10 cellular contexts compared by ENCODE assay signal in the genomic region with DNA sequence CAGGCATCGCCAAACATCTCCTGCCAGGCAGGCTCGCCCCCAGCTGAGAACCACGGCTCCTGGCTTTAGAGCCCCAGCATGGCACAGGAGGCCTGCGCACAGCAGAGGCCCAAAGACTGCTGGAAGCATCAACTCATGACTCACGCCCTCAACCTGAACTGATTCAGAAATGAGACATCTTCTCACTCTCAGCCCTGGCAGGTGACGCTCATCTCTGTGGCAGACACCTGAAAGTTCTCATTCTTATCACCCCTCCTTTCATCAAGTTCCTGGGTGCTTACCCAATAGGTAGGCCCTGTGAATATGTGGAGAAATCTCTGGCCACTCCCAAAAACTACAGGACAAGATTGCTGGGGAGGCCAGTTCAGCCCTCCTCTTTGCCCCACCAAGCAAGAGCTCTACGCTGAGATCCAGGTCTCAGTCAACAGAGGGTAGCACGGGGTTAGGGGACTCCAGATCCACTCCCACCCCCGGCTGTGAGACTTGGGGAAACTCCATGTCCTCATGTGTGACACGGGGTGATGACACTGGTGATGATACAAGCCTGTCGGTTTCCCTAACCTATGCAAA. TPM values are rescaled to one million over a fixed set of nuclear protein-coding genes. Genes with fewer than 3 reads are reported as not detected.
DNase-seq lines count a peak whose midpoint lies in the region; ATAC-seq, FAIRE-seq and TF ChIP-seq lines count a peak whose summit lies in the region.
"Had no signal": no experiment of that assay in that cellular context is flagged by ENCODE, and none has a peak within 500 bp of the region (broad histone marks: within the 10 kb centered on the region; RNA-seq: fewer than 3 reads in every experiment).

No MANE protein-coding gene starts in this region.

- peak overlapping the region; percentile 47 for H2AFZ ChIP-seq in keratinocyte (ENCODE audit: control insufficient read depth, low read length)

- POLR2A ChIA-PET in activated CD4-positive, alpha-beta memory T cell treated with anti-CD3 and anti-CD28 coated beads, Interleukin-2, amount 10 ng/mL, durations not matched to agents 7 days and 5 days (lab: Charles Lee): interaction anchor here (1.4 to 3.0 kb wide), 4 partner anchors 10 to 107 kb away, joined by 3 to 33 read pairs (median 9); partner anchors contain the start of gene NFATC2

- ATAC-seq in GM19372 (IDR thresholded peaks at IDR 0.05; ENCODE audit: low read depth, unreplicated experiment): peak; percentile 56
- peak; percentile 54 for ATAC-seq in HG03196 (IDR thresholded peaks at IDR 0.05; ENCODE audit: unreplicated experiment)
- no peak for ATAC-seq in gastroesophageal sphincter
- ATAC-seq in GM19324 (IDR thresholded peaks at IDR 0.05; ENCODE audit: low FRiP score, unreplicated experiment): no peak
- no peak for ATAC-seq in left lung
- ATAC-seq in left ventricle myocardium superior: no peak

- H3K27me3 Mint-ChIP-seq in activated CD4-positive, alpha-beta memory T cell treated with anti-CD3 and anti-CD28 coated beads, Interleukin-2, amount 10 ng/mL, durations not matched to agents 7 days and 5 days: no peaks in the 10 kb centered on the region

- H3K27me3 ChIP-seq in keratinocyte (ENCODE audit: control insufficient read depth, extremely low read depth, insufficient read depth, low read length) (no peaks in the 10 kb centered on the region), gastroesophageal sphincter (no peaks in the 10 kb centered on the region), left lung (no peaks in the 10 kb centered on the region)

- no peak for TF ChIP-seq POLR2A in gastroesophageal sphincter (IDR thresholded peaks at IDR 0.05)

- TF ChIP-seq CTCF in keratinocyte (optimal IDR thresholded peaks at IDR 0.05 in 1 of 3, IDR thresholded peaks at IDR 0.05 in 1 of 3, conservative IDR thresholded peaks at IDR 0.05 in 1 of 3; ENCODE audit: extremely low read depth in 1 of 3, insufficient read depth in 2 of 3, low read length in 3 of 3) (no peak), gastroesophageal sphincter (IDR thresholded peaks at IDR 0.05) (no peak), left lung (IDR thresholded peaks at IDR 0.05) (no peak)

- peak; percentile 75 for DNase-seq in activated CD4-positive, alpha-beta memory T cell treated with anti-CD3 and anti-CD28 coated beads, Interleukin-2, amount 10 ng/mL, durations not matched to agents 7 days and 5 days
- peak; percentile 87 for DNase-seq in keratinocyte (ENCODE audit: low read depth, low spot score)
- DNase-seq in left lung: no peak
- DNase-seq in left ventricle myocardium superior: no peak

- H3K36me3 ChIP-seq in keratinocyte (ENCODE audit: control insufficient read depth in 2 of 2, extremely low read depth in 1 of 2, insufficient read depth in 2 of 2, low read length in 2 of 2) (no peaks in the 10 kb centered on the region), gastroesophageal sphincter (no peaks in the 10 kb centered on the region), left lung (no peaks in the 10 kb centered on the region)

- H3K27ac Mint-ChIP-seq in activated CD4-positive, alpha-beta memory T cell treated with anti-CD3 and anti-CD28 coated beads, Interleukin-2, amount 10 ng/mL, durations not matched to agents 7 days and 5 days: peak overlapping the region; percentile 91
- H3K27ac Mint-ChIP-seq: nephron had no signal

- H3K4me3 Mint-ChIP-seq in activated CD4-positive, alpha-beta memory T cell treated with anti-CD3 and anti-CD28 coated beads, Interleukin-2, amount 10 ng/mL, durations not matched to agents 7 days and 5 days: peak overlapping the region; percentile 61
- H3K4me3 Mint-ChIP-seq: nephron had no signal

- WGBS in gastroesophageal sphincter (ENCODE audit: low coverage in 1 of 2), 2 donors: 92% methylated on average over 2 of the region's 11 CpGs; no CpG with 5 or more reads in 1 of the 2 donors

- no peaks in the 10 kb centered on the region for H4K20me1 ChIP-seq in keratinocyte (ENCODE audit: control insufficient read depth, extremely low read depth, insufficient read depth, low read length)

- no peaks in the 10 kb centered on the region for H3K9me1 ChIP-seq in keratinocyte (ENCODE audit: control insufficient read depth, extremely low read depth, insufficient read depth, low read length)

- H3K4me3 ChIP-seq in keratinocyte (ENCODE audit: control insufficient read depth in 2 of 3, extremely low read depth in 1 of 3, insufficient read depth in 2 of 3, low read depth in 1 of 3, low read length in 3 of 3): no peak overlapping the region
- no peak overlapping the region for H3K4me3 ChIP-seq in gastroesophageal sphincter
- H3K4me3 ChIP-seq in left lung: no peak overlapping the region
- H3K4me3 ChIP-seq: SK-N-MC had no signal

- H3K4me2 ChIP-seq in keratinocyte (ENCODE audit: control insufficient read depth, extremely low read depth, insufficient read depth, low read depth, low read length): peak overlapping the region; percentile 25

- CTCF ChIA-PET in activated CD4-positive, alpha-beta memory T cell treated with anti-CD3 and anti-CD28 coated beads, Interleukin-2, amount 10 ng/mL, durations not matched to agents 7 days and 5 days (lab: Charles Lee): interaction anchor here (1.1 kb wide), 1 partner anchor 11 kb away, joined by 3 read pairs; the partner anchor contains the start of gene NFATC2

- peaks cover 55% of the 10 kb centered on the region for H3K36me3 Mint-ChIP-seq in activated CD4-positive, alpha-beta memory T cell treated with anti-CD3 and anti-CD28 coated beads, Interleukin-2, amount 10 ng/mL, durations not matched to agents 7 days and 5 days (ENCODE audit: low read depth)

- peak; percentile 80 for FAIRE-seq in keratinocyte (lab: Jason Lieb, UNC)

- peak overlapping the region; percentile 35 for H3K9ac ChIP-seq in keratinocyte (ENCODE audit: control insufficient read depth, extremely low read depth, insufficient read depth, low read length)

- peaks cover 96% of the 10 kb centered on the region for H3K4me1 Mint-ChIP-seq in activated CD4-positive, alpha-beta memory T cell treated with anti-CD3 and anti-CD28 coated beads, Interleukin-2, amount 10 ng/mL, durations not matched to agents 7 days and 5 days

- H3K27ac ChIP-seq in keratinocyte (ENCODE audit: control insufficient read depth, insufficient read depth, low read length): peak overlapping the region; percentile 69
- H3K27ac ChIP-seq in gastroesophageal sphincter: no peak overlapping the region
- no peak overlapping the region for H3K27ac ChIP-seq in left lung
- H3K27ac ChIP-seq: SK-N-MC had no signal

- TF ChIP-seq EP300 in gastroesophageal sphincter (IDR thresholded peaks at IDR 0.05): no peak

- intact Hi-C loops in left lung (cut with DNase I): no loop called here
- intact Hi-C loops in left ventricle myocardium superior (cut with micrococcal nuclease): no loop called here

- H3K4me1 ChIP-seq in keratinocyte (ENCODE audit: control insufficient read depth, extremely low read depth, insufficient read depth, low read length) (peaks cover 23% of the 10 kb centered on the region), gastroesophageal sphincter (peaks cover 0 to 45% (median 0%) of the 10 kb centered on the region in 3 donors), left lung (peaks cover 0 to 28% of the 10 kb centered on the region in 2 donors)

- no peaks in the 10 kb centered on the region for H3K79me2 ChIP-seq in keratinocyte (ENCODE audit: control insufficient read depth, insufficient read depth, low read length)

- dilution Hi-C loops in keratinocyte (cut with MboI; ENCODE audit: extremely low pct_ligation_motif_present, low sequenced_read_pairs): no loop called here

- no peaks in the 10 kb centered on the region for H3K9me3 Mint-ChIP-seq in activated CD4-positive, alpha-beta memory T cell treated with anti-CD3 and anti-CD28 coated beads, Interleukin-2, amount 10 ng/mL, durations not matched to agents 7 days and 5 days
- H3K9me3 Mint-ChIP-seq: nephron had no signal

- H3K9me3 ChIP-seq in keratinocyte (ENCODE audit: control insufficient read depth, low read depth, low read length) (no peaks in the 10 kb centered on the region), gastroesophageal sphincter (no peaks in the 10 kb centered on the region), left lung (no peaks in the 10 kb centered on the region)

RNA-seq across cellular contexts. Expression of gene NFATC2, which starts 11.3 kb away (rescaled TPM):
- total RNA-seq in activated CD4-positive, alpha-beta memory T cell treated with anti-CD3 and anti-CD28 coated beads, Interleukin-2, amount 10 ng/mL, durations not matched to agents 7 days and 5 days: 10 to 100 TPM; 53.3 to 56.9 TPM
- polyA plus RNA-seq in keratinocyte: 0.05 to 0.06 TPM (median 0.05 TPM) in 3 replicates
- 0.84 TPM for polyA plus RNA-seq in keratinocyte (2011; ENCODE audit: low read depth)
- 0.04 and 0.11 TPM in 2 replicates for polyA plus RNA-seq in keratinocyte (2011; cell fraction: cytosol; rRNA removed)
- 0.23 and 0.25 TPM in 2 replicates for polyA plus RNA-seq in keratinocyte (2011; cell fraction: nucleus; rRNA removed)
- 0.05 and 1.6 TPM in 2 replicates for polyA plus RNA-seq in keratinocyte (2012; ENCODE audit: low replicate concordance)
- 0.06 to 0.39 TPM (median 0.23 TPM) in 3 replicates for polyA minus RNA-seq in keratinocyte
- polyA minus RNA-seq in keratinocyte (2011; cell fraction: cytosol; rRNA and poly(A)+ RNA removed): 0.38 TPM
- 0.32 and 0.39 TPM in 2 replicates for polyA minus RNA-seq in keratinocyte (2011; cell fraction: nucleus; rRNA and poly(A)+ RNA removed)
- total RNA-seq in gastroesophageal sphincter (10 to 100 TPM in 2 of 4 donors, 1 to 10 TPM in 2; 4.4 to 20.2 (median 9.0) TPM), left lung (1 to 10 TPM; 5.3 to 6.9 TPM), left ventricle myocardium superior (2.3 TPM)

Comparison
In these comparisons a context has a peak if more than half of its experiments do, and no peak if none do; other contexts are left out.
1. ATAC-seq: peak in GM19372 (single experiment) and HG03196 (single experiment); none in gastroesophageal sphincter (single experiment), GM19324 (single experiment), left lung (single experiment) and left ventricle myocardium superior (single experiment).
2. DNase-seq: peak in activated CD4-positive, alpha-beta memory T cell treated with anti-CD3 and anti-CD28 coated beads, Interleukin-2, amount 10 ng/mL, durations not matched to agents 7 days and 5 days (single experiment) and keratinocyte (single experiment); none in left lung (0 of 2) and left ventricle myocardium superior (single experiment).